9 cellular contexts compared by ENCODE assay signal in the genomic region with DNA sequence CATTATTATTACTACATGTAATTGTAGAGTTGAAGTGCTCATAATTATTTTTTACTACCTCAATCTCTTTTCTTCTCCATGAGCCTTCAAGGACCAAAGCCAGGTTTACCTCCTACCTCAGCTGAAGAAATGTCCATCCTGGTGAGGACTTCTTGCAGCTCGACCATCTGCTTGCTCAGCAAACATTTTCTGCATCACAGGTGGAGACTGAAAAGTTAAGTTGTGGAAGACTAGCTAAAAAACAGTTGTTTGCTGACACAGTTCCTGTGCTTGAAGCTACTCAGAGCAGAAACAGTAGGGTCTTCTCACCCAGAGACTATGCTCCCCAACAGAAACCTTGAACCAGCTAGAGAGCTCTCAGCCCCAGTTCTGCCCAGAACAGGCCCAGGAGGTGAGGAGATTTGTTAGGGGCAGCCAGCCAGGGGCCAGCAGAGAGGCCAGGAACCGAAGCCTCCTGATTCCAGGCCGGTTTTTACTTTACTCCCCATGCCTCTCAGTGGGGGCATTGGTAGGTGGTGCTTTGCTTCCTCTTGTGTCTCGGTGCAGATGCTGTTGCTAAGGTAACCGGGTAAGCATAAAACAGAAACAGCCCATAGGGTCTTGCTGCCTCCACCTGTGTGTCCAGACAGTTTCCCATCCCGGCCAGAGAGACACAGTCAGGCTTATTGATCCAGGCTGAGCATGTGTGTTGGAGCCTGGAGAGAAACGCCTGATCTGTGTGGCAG. TPM values are rescaled to one million over a fixed set of nuclear protein-coding genes. Genes with fewer than 3 reads are reported as not detected.
DNase-seq lines count a peak whose midpoint lies in the region; ATAC-seq, FAIRE-seq and TF ChIP-seq lines count a peak whose summit lies in the region.
"Had no signal": no experiment of that assay in that cellular context is flagged by ENCODE, and none has a peak within 500 bp of the region (broad histone marks: within the 10 kb centered on the region; RNA-seq: fewer than 3 reads in every experiment).

No MANE protein-coding gene starts in this region.

- no peak overlapping the region for H2AK9ac ChIP-seq in IMR-90 (replicated peaks; ENCODE audit: low read depth, low read length, poor library complexity)

- H3K36me3 ChIP-seq in IMR-90 (ENCODE audit: control insufficient read depth, insufficient read depth, low read length) (no peaks in the 10 kb centered on the region), Caco-2 (ENCODE audit: control insufficient read depth, insufficient read depth, low read length) (no peaks in the 10 kb centered on the region), esophagus squamous epithelium (no peaks in the 10 kb centered on the region), trophoblast cell (ENCODE audit: control insufficient read depth in 1 of 2, insufficient read depth in 2 of 2, low read length in 2 of 2) (no peaks in the 10 kb centered on the region)

- no peak overlapping the region for H2AK5ac ChIP-seq in IMR-90 (ENCODE audit: low read depth, low read length)
- no peak overlapping the region for H2AK5ac ChIP-seq in trophoblast cell (ENCODE audit: low read length)

- no peak overlapping the region for H3K4me3 ChIP-seq in IMR-90 (ENCODE audit: insufficient read depth, low read depth, low read length)
- H3K4me3 ChIP-seq in Caco-2 (ENCODE audit: low read depth, low read length) = no peak overlapping the region
- no peak overlapping the region for H3K4me3 ChIP-seq in esophagus squamous epithelium
- no peak overlapping the region for H3K4me3 ChIP-seq in trophoblast cell (ENCODE audit: low read depth, low read length)

- no peaks in the 10 kb centered on the region for H3K9me3 Mint-ChIP-seq in Caco-2 (ENCODE audit: unreplicated experiment)

- intact Hi-C loops in IMR-90 (cut with micrococcal nuclease) = no loop called here
- intact Hi-C loops in Caco-2 (cut with micrococcal nuclease; ENCODE audit: unreplicated experiment) = no loop called here
- intact Hi-C loops in esophagus squamous epithelium (cut with DNase I) = no loop called here

- no peak overlapping the region for H4K5ac ChIP-seq in IMR-90 (ENCODE audit: low read depth, low read length)

- H4K8ac ChIP-seq in IMR-90 (ENCODE audit: low read depth in 2 of 2, low read length in 2 of 2) (no peak overlapping the region), trophoblast cell (ENCODE audit: low read depth, low read length) (no peak overlapping the region)

- CTCF ChIA-PET in IMR-90 (lab: Yijun Ruan, JAX) = interaction anchor here (1.6 kb wide), 1 partner anchor 32 kb away, joined by 3 read pairs; no protein-coding TSS in a partner anchor
- CTCF ChIA-PET in Caco-2 (lab: Charles Lee) = no interaction called here

- TF ChIP-seq CTCF in IMR-90 (conservative IDR thresholded peaks at IDR 0.05; ENCODE audit: low read depth, low read length) (no peak), Caco-2 (IDR thresholded peaks at IDR 0.05; ENCODE audit: insufficient read depth in 1 of 2, low read depth in 1 of 2, low read length in 1 of 2, severe bottlenecking in 1 of 2, unreplicated experiment in 1 of 2) (no peak), esophagus squamous epithelium (IDR thresholded peaks at IDR 0.05) (no peak)

- no peaks in the 10 kb centered on the region for H3K36me3 Mint-ChIP-seq in Caco-2 (ENCODE audit: insufficient read depth, unreplicated experiment)

- no peak for TF ChIP-seq RAD21 in IMR-90 (IDR thresholded peaks at IDR 0.05; ENCODE audit: low read length)

- no peaks in the 10 kb centered on the region for H3K27me3 Mint-ChIP-seq in Caco-2 (ENCODE audit: insufficient read depth, unreplicated experiment)

- no peak overlapping the region for H3K4me3 Mint-ChIP-seq in Caco-2 (ENCODE audit: unreplicated experiment)

- no peak overlapping the region for H3K27ac Mint-ChIP-seq in Caco-2 (ENCODE audit: unreplicated experiment)

- H3K9ac ChIP-seq in IMR-90 (ENCODE audit: low read depth, low read length) = no peak overlapping the region
- no peak overlapping the region for H3K9ac ChIP-seq in trophoblast cell (ENCODE audit: low read length)

- H4K91ac ChIP-seq in IMR-90 (ENCODE audit: insufficient read depth, low read depth, low read length) = no peak overlapping the region
- H4K91ac ChIP-seq in trophoblast cell (ENCODE audit: low read depth, low read length) = no peak overlapping the region

- no peak overlapping the region for H3K27ac ChIP-seq in IMR-90 (ENCODE audit: insufficient read depth, low read length)
- peak overlapping the region in 2 of 4 donors; percentile 15 to 30 for H3K27ac ChIP-seq in esophagus squamous epithelium
- H3K27ac ChIP-seq in trophoblast cell (ENCODE audit: low read depth, low read length) = no peak overlapping the region

- no peaks in the 10 kb centered on the region for H3K79me1 ChIP-seq in IMR-90 (ENCODE audit: low read depth in 1 of 2, low read length in 2 of 2)
- H3K79me1 ChIP-seq in trophoblast cell (ENCODE audit: low read length) = no peaks in the 10 kb centered on the region

- H3K56ac ChIP-seq in IMR-90 (ENCODE audit: extremely low read depth, insufficient read depth, low read length) = no peak overlapping the region

- H3K23ac ChIP-seq in IMR-90 (ENCODE audit: low read depth, low read length) = no peak overlapping the region
- H3K23ac ChIP-seq in trophoblast cell (ENCODE audit: low read length) = no peak overlapping the region

- peaks cover 12% of the 10 kb centered on the region for H3K4me1 Mint-ChIP-seq in Caco-2 (ENCODE audit: low read depth, unreplicated experiment)

- 100% methylated on average over 1 of the region's 7 CpGs; no CpG with 5 or more reads in 1 of the 2 experiments for WGBS in IMR-90 (ENCODE audit: extremely low coverage in 2 of 2, insufficient read length in 1 of 2), 2 experiments
- WGBS in esophagus squamous epithelium, 2 donors = 66 to 73% methylated on average over 3 to 7 of the region's 7 CpGs
- no CpG with 5 or more reads among the region's 7 CpGs for WGBS in trophoblast cell (ENCODE audit: extremely low coverage, insufficient coverage, insufficient read length)

- H3K9me1 ChIP-seq in IMR-90 (ENCODE audit: insufficient read depth, low read length) = peaks cover 3% of the 10 kb centered on the region; the same call in 1 of the 2 replicates

- H4K12ac ChIP-seq in trophoblast cell (ENCODE audit: low read depth, low read length) = no peak overlapping the region

- POLR2A ChIA-PET in IMR-90 (lab: Charles Lee; ENCODE audit: unreplicated experiment) (no interaction called here), Caco-2 (lab: Charles Lee) (interaction anchor here (1.0 kb wide), 1 partner anchor 16 kb away, joined by 6 read pairs; no protein-coding TSS in a partner anchor)

- H2BK15ac ChIP-seq in IMR-90 (ENCODE audit: low read depth, low read length) = no peak overlapping the region

- peak overlapping the region; percentile 62; the same call in 1 of the 2 replicates for H2BK20ac ChIP-seq in IMR-90 (ENCODE audit: low read depth, low read length)

- peak; percentile 63 for ATAC-seq in GM21526 (IDR thresholded peaks at IDR 0.05; ENCODE audit: low FRiP score, unreplicated experiment)
- ATAC-seq in IMR-90 (ENCODE audit: low read depth) = no peak

- H3K14ac ChIP-seq in IMR-90 (replicated peaks; ENCODE audit: low read depth, low read length) = no peak overlapping the region
- no peak overlapping the region for H3K14ac ChIP-seq in trophoblast cell (ENCODE audit: low read length)

- no peak overlapping the region for H2BK120ac ChIP-seq in IMR-90 (ENCODE audit: low read depth, low read length)
- no peak overlapping the region for H2BK120ac ChIP-seq in trophoblast cell (ENCODE audit: insufficient read depth, low read length, poor library complexity)

- BruUV-seq in IMR-90 (replicated peaks; lab: Mats Ljungman, UMichigan) = no TSS peak
- no TSS peak for BruUV-seq in Caco-2 (replicated peaks; lab: Mats Ljungman, UMichigan)

- no peak for TF ChIP-seq POLR2A in IMR-90 (IDR thresholded peaks at IDR 0.05; ENCODE audit: low read depth, low read length)
- no peak for TF ChIP-seq POLR2A in esophagus squamous epithelium (IDR thresholded peaks at IDR 0.05)

- H3K9me3 ChIP-seq in IMR-90 (ENCODE audit: control insufficient read depth, insufficient read depth, low read length) (no peaks in the 10 kb centered on the region), Caco-2 (no peaks in the 10 kb centered on the region), esophagus squamous epithelium (no peaks in the 10 kb centered on the region), trophoblast cell (ENCODE audit: insufficient read depth, low read depth, low read length) (no peaks in the 10 kb centered on the region)

- dilution Hi-C loops in IMR-90 (cut with HindIII; ENCODE audit: low sequenced_read_pairs, unreplicated experiment) = no loop called here

- H2BK5ac ChIP-seq in IMR-90 (ENCODE audit: low read depth, low read length, poor library complexity, severe bottlenecking) (no peak overlapping the region), trophoblast cell (ENCODE audit: low read depth, low read length, poor library complexity) (no peak overlapping the region)

- peak; percentile 36 for DNase-seq in GM18507 (ENCODE audit: extremely low spot score, insufficient read length, low read depth)
- DNase-seq in IMR-90 = no peak
- peak; percentile 85 for DNase-seq in germinal center (ENCODE audit: low spot score)
- DNase-seq in Caco-2 = no peak
- no peak for DNase-seq in NCI-H226
- no peak for DNase-seq in esophagus squamous epithelium (lab: John Stamatoyannopoulos, UW)
- no peak for DNase-seq in trophoblast cell

- H3K18ac ChIP-seq in IMR-90 (ENCODE audit: low read depth, low read length) (peak overlapping the region; percentile 8; the same call in 1 of the 2 replicates), trophoblast cell (ENCODE audit: low read length) (no peak overlapping the region)

- H3K4ac ChIP-seq in IMR-90 (ENCODE audit: low read depth, low read length) = no peak overlapping the region; the same call in 1 of the 2 replicates
- no peak overlapping the region for H3K4ac ChIP-seq in trophoblast cell (ENCODE audit: low read depth, low read length)

- H3K4me1 ChIP-seq in IMR-90 (ENCODE audit: control insufficient read depth, insufficient read depth, low read length) (peaks cover 14% of the 10 kb centered on the region), Caco-2 (no peaks in the 10 kb centered on the region), esophagus squamous epithelium (peaks cover 14 to 43% (median 27%) of the 10 kb centered on the region in 3 donors), trophoblast cell (ENCODE audit: control insufficient read depth in 1 of 2, insufficient read depth in 2 of 2, low read length in 2 of 2) (no peaks in the 10 kb centered on the region)

- no peak for FAIRE-seq in GM18507 (lab: Jason Lieb, UNC)
- FAIRE-seq: astrocyte had no signal

- in situ Hi-C loops in IMR-90 (cut with MboI; ENCODE audit: low sequenced_read_pairs) = no loop called here

- H3K27me3 ChIP-seq in IMR-90 (ENCODE audit: control insufficient read depth, insufficient read depth, low read length) (no peaks in the 10 kb centered on the region), Caco-2 (replicated peaks; ENCODE audit: control insufficient read depth, insufficient read depth, low read length) (no peaks in the 10 kb centered on the region), esophagus squamous epithelium (no peaks in the 10 kb centered on the region), trophoblast cell (ENCODE audit: insufficient read depth, low read length) (no peaks in the 10 kb centered on the region)

- no peaks in the 10 kb centered on the region for H3K79me2 ChIP-seq in trophoblast cell (ENCODE audit: control insufficient read depth, insufficient read depth, low read length, poor library complexity)

- H2BK12ac ChIP-seq in trophoblast cell (ENCODE audit: low read length) = no peak overlapping the region

- H4K20me1 ChIP-seq in IMR-90 (ENCODE audit: insufficient read depth, low read length) = no peaks in the 10 kb centered on the region

- no peak overlapping the region for H3K4me2 ChIP-seq in IMR-90 (ENCODE audit: low read depth, low read length)
- H3K4me2 ChIP-seq in trophoblast cell (ENCODE audit: low read length) = no peak overlapping the region

- peak overlapping the region; percentile 25 for H2AFZ ChIP-seq in IMR-90 (replicated peaks; ENCODE audit: low read length, poor library complexity)
- no peak overlapping the region for H2AFZ ChIP-seq in trophoblast cell (ENCODE audit: insufficient read depth, low read length, poor library complexity)

RNA-seq across cellular contexts. Expression of gene CCNL1, which starts 54.9 kb away (rescaled TPM):
- 60.9 and 156 TPM in 2 replicates for total RNA-seq in IMR-90 (2012; rRNA removed)
- 70.4 and 83.3 TPM in 2 replicates for polyA plus RNA-seq in IMR-90 (2012; rRNA removed)
- 20.1 and 20.2 TPM in 2 replicates for polyA plus RNA-seq in IMR-90 (2012; cell fraction: cytosol; rRNA removed)
- 533 and 1,043 TPM in 2 replicates for polyA plus RNA-seq in IMR-90 (2012; cell fraction: nucleus; rRNA removed; ENCODE audit: low replicate concordance)
- total RNA-seq in Caco-2 (2022) = 108 and 114 TPM in 2 replicates
- total RNA-seq in esophagus squamous epithelium = 100 to 1,000 TPM in 2 of 4 donors, 10 to 100 TPM in 2; 51.0 to 185 (median 121) TPM
- polyA plus RNA-seq in trophoblast cell (2013) = 56.5 and 56.9 TPM in 2 replicates

Comparison
In these comparisons a context has a peak if more than half of its experiments do, and no peak if none do; other contexts are left out.
1. DNase-seq: peak in GM18507 (single experiment) and germinal center (single experiment); none in IMR-90 (single experiment), Caco-2 (0 of 2), NCI-H226 (single experiment), esophagus squamous epithelium (single experiment) and trophoblast cell (0 of 2).